10 cellular contexts compared by ENCODE assay signal in the genomic region with DNA sequence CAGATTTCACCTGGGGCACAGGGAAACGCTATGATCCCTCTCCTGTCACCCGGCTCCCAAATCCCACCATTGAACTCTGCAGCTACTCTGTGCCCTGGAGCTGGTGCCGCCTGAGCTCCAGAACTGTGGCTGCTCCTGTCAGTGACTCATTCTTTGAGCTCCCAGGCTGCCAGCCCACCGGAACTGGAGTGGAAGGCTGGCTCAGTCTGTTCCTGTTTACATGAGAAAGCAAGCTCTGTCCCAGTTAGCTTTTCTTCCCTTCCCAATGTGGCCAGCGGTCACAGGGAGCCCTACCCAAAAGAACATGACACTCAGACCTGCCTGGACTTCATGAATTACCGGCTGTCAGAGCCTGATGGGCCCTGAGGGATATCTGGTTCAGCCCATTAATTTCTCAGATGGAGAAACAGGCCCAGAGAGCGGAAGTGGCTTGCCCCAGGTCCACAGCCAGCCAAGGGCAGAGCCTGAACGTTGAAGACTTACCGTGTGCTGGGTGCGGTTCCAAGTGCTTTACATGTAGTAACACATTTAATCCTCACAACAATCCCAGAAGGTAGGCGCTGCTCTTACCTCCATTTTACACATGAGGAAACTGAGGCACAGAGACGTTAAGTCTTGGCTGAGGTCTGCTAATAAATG. TPM values are rescaled to one million over a fixed set of nuclear protein-coding genes. Genes with fewer than 3 reads are reported as not detected.
DNase-seq lines count a peak whose midpoint lies in the region; ATAC-seq and TF ChIP-seq lines count a peak whose summit lies in the region.
"Had no signal": no experiment of that assay in that cellular context is flagged by ENCODE, and none has a peak within 500 bp of the region (broad histone marks: within the 10 kb centered on the region; RNA-seq: fewer than 3 reads in every experiment).

No MANE protein-coding gene starts in this region.

- H3K36me3 Mint-ChIP-seq in effector memory CD8-positive, alpha-beta T cell (ENCODE audit: insufficient read depth), result no peaks in the 10 kb centered on the region

- H3K27ac Mint-ChIP-seq in effector memory CD8-positive, alpha-beta T cell, result no peak overlapping the region
- H3K27ac Mint-ChIP-seq: activated CD4-positive, alpha-beta memory T cell treated with anti-CD3 and anti-CD28 coated beads, Interleukin-2, amount 10 ng/mL, durations not matched to agents 7 days and 5 days had no signal

- in situ Hi-C loops in mammary epithelial cell (cut with MboI; ENCODE audit: low sequenced_read_pairs in 2 of 2), result no loop called here

- no peak overlapping the region for H3K4me3 Mint-ChIP-seq in effector memory CD8-positive, alpha-beta T cell
- H3K4me3 Mint-ChIP-seq: activated CD4-positive, alpha-beta memory T cell treated with anti-CD3 and anti-CD28 coated beads, Interleukin-2, amount 10 ng/mL, durations not matched to agents 7 days and 5 days had no signal

- H3K36me3 ChIP-seq in HUES64 (ENCODE audit: insufficient read depth, low read length) (no peaks in the 10 kb centered on the region), mammary epithelial cell (ENCODE audit: insufficient read depth, low read length) (no peaks in the 10 kb centered on the region), kidney epithelial cell (ENCODE audit: control insufficient read depth, insufficient read depth, low read length) (no peaks in the 10 kb centered on the region), spleen (no peaks in the 10 kb centered on the region)

- DNase-seq in A172 (ENCODE audit: low spot score), result peak; percentile 87
- peak; percentile 61 for DNase-seq in mammary epithelial cell
- DNase-seq in kidney epithelial cell (ENCODE audit: low read depth), result peak; percentile 58
- no peak for DNase-seq in spleen
- no peak for DNase-seq in coronary artery (ENCODE audit: low spot score)
- DNase-seq in activated naive CD4-positive, alpha-beta T cell treated with Interleukin-2 at 50 U/mL for 16 hours, result no peak
- DNase-seq in effector memory CD8-positive, alpha-beta T cell, result no peak
- DNase-seq: activated CD4-positive, alpha-beta memory T cell treated with anti-CD3 and anti-CD28 coated beads, Interleukin-2, amount 10 ng/mL, durations not matched to agents 7 days and 5 days had no signal

- H2AFZ ChIP-seq in mammary epithelial cell (ENCODE audit: low read depth, low read length), result peak overlapping the region; percentile 100

- peak overlapping the region; percentile 1; the same call in 1 of the 2 replicates for H3K27ac ChIP-seq in HUES64 (ENCODE audit: low read depth, low read length)
- H3K27ac ChIP-seq in mammary epithelial cell (ENCODE audit: insufficient read depth, low read depth, low read length), result no peak overlapping the region
- H3K27ac ChIP-seq in spleen, result no peak overlapping the region
- peak overlapping the region in 1 of 2 donors; percentile 56 for H3K27ac ChIP-seq in coronary artery

- TF ChIP-seq POLR2A in spleen (IDR thresholded peaks at IDR 0.05), result no peak

- peaks cover 24 to 43% of the 10 kb centered on the region in 2 donors for H3K27me3 Mint-ChIP-seq in effector memory CD8-positive, alpha-beta T cell

- H3K9me3 Mint-ChIP-seq in effector memory CD8-positive, alpha-beta T cell, result no peaks in the 10 kb centered on the region
- H3K9me3 Mint-ChIP-seq: activated CD4-positive, alpha-beta memory T cell treated with anti-CD3 and anti-CD28 coated beads, Interleukin-2, amount 10 ng/mL, durations not matched to agents 7 days and 5 days had no signal

- CTCF ChIA-PET in mammary epithelial cell (lab: Charles Lee; ENCODE audit: low non-redundant PET), result no interaction called here

- no peaks in the 10 kb centered on the region for H3K79me2 ChIP-seq in mammary epithelial cell (ENCODE audit: insufficient read depth, low read length)

- peaks cover 13% of the 10 kb centered on the region; the same call in 1 of the 2 replicates for H3K4me1 ChIP-seq in HUES64 (ENCODE audit: insufficient read depth, low read length)
- H3K4me1 ChIP-seq in mammary epithelial cell (ENCODE audit: insufficient read depth, low read length), result peaks cover 13% of the 10 kb centered on the region
- no peaks in the 10 kb centered on the region for H3K4me1 ChIP-seq in spleen

- BruUV-seq in mammary epithelial cell (replicated peaks; lab: Mats Ljungman, UMichigan), result no TSS peak

- no peaks in the 10 kb centered on the region for H3K4me1 Mint-ChIP-seq in effector memory CD8-positive, alpha-beta T cell (ENCODE audit: low read depth in 2 of 2)
- H3K4me1 Mint-ChIP-seq: activated CD4-positive, alpha-beta memory T cell treated with anti-CD3 and anti-CD28 coated beads, Interleukin-2, amount 10 ng/mL, durations not matched to agents 7 days and 5 days had no signal

- no peak for TF ChIP-seq CTCF in mammary epithelial cell (conservative IDR thresholded peaks at IDR 0.05 in 1 of 2, IDR thresholded peaks at IDR 0.05 in 1 of 2; ENCODE audit: extremely low read depth in 1 of 2, insufficient read depth in 1 of 2, low read depth in 1 of 2, low read length in 2 of 2)
- TF ChIP-seq CTCF in kidney epithelial cell (IDR thresholded peaks at IDR 0.05; ENCODE audit: insufficient read depth, low read length, poor library complexity, severe bottlenecking), result no peak
- TF ChIP-seq CTCF in spleen (IDR thresholded peaks at IDR 0.05 in 8 of 11, conservative IDR thresholded peaks at IDR 0.05 in 3 of 11), result no peak
- no peak for TF ChIP-seq CTCF in coronary artery (IDR thresholded peaks at IDR 0.05)

- 59% methylated on average over 12 of the region's 12 CpGs for WGBS in HUES64
- 27% methylated on average over 10 of the region's 12 CpGs for WGBS in mammary epithelial cell (ENCODE audit: low coverage, missing lambda C conversion rate)
- 60 to 76% (median 71%) methylated on average over 11 to 12 of the region's 12 CpGs for WGBS in spleen, 5 donors

- H3K9ac ChIP-seq in HUES64 (ENCODE audit: low read depth, low read length), result no peak overlapping the region
- H3K9ac ChIP-seq in mammary epithelial cell (ENCODE audit: insufficient read depth, low read length), result peak overlapping the region; percentile 26

- dilution Hi-C loops in mammary epithelial cell (cut with HindIII; ENCODE audit: low sequenced_read_pairs), result no loop called here

- peak overlapping the region; percentile 61 for H3K4me2 ChIP-seq in mammary epithelial cell (ENCODE audit: insufficient read depth, low read depth, low read length)

- H3K4me3 ChIP-seq in HUES64 (ENCODE audit: low read length) (no peak overlapping the region), mammary epithelial cell (replicated peaks in 1 of 3; ENCODE audit: insufficient read depth in 1 of 3, low read depth in 2 of 3, low read length in 3 of 3) (no peak overlapping the region), kidney epithelial cell (ENCODE audit: low read depth, low read length) (no peak overlapping the region), spleen (no peak overlapping the region), coronary artery (no peak overlapping the region)

- no peak for ATAC-seq in effector memory CD8-positive, alpha-beta T cell (replicated peaks)

- intact Hi-C loops in mammary epithelial cell (cut with micrococcal nuclease), result no loop called here
- intact Hi-C loops in spleen (cut with DNase I; ENCODE audit: low total_unique reads), result no loop called here

- H3K9me3 ChIP-seq in HUES64 (ENCODE audit: insufficient read depth, low read depth, low read length), result no peaks in the 10 kb centered on the region
- no peaks in the 10 kb centered on the region for H3K9me3 ChIP-seq in mammary epithelial cell (replicated peaks; ENCODE audit: insufficient read depth, low read length)
- no peaks in the 10 kb centered on the region for H3K9me3 ChIP-seq in spleen

- no peaks in the 10 kb centered on the region for H3K27me3 ChIP-seq in HUES64 (ENCODE audit: insufficient read depth, low read length)
- no peaks in the 10 kb centered on the region for H3K27me3 ChIP-seq in mammary epithelial cell (ENCODE audit: insufficient read depth, low read length)
- H3K27me3 ChIP-seq in kidney epithelial cell (ENCODE audit: control insufficient read depth, insufficient read depth, low read length), result no peaks in the 10 kb centered on the region
- H3K27me3 ChIP-seq in spleen (replicated peaks in 1 of 7), result no peaks in the 10 kb centered on the region

- H4K20me1 ChIP-seq in mammary epithelial cell (ENCODE audit: insufficient read depth, low read length), result no peaks in the 10 kb centered on the region

RNA-seq across cellular contexts. Expression of a gene that starts 23.8 kb away (rescaled TPM):
- not detected in 2 replicates for total RNA-seq in A172 (2014; rRNA removed; shearing (Covaris generic))
- not detected for polyA plus RNA-seq in HUES64 (2013, experiment 1 of 2)
- not detected for polyA plus RNA-seq in HUES64 (2013, experiment 2 of 2)
- under 1 TPM; under 0.01 to 0.26 TPM for total RNA-seq in mammary epithelial cell
- polyA plus RNA-seq in mammary epithelial cell, result 0.03 TPM
- polyA minus RNA-seq in mammary epithelial cell, result not detected
- total RNA-seq in kidney epithelial cell, result 0.04 TPM in 1 of 2 replicates, not detected in the other
- total RNA-seq in spleen, result 1 to 10 TPM in 2 of 7 donors, under 1 TPM in 3, not detected in 2; 0.12 to 3.2 (median 0.28) TPM
- 1 to 10 TPM in 1 of 3 donors, under 1 TPM in 2; 0.54 to 1.2 (median 0.61) TPM for polyA plus RNA-seq in spleen

RNA-seq across cellular contexts. Expression of a gene that starts 41.8 kb away (rescaled TPM):
- total RNA-seq in A172 (2014; rRNA removed; shearing (Covaris generic)), result not detected in 2 replicates
- polyA plus RNA-seq in HUES64 (2013, experiment 1 of 2), result 2.2 TPM
- 3.8 TPM for polyA plus RNA-seq in HUES64 (2013, experiment 2 of 2)
- total RNA-seq in mammary epithelial cell (not detected), kidney epithelial cell (0.07 TPM in 1 of 2 replicates, not detected in the other), spleen (1 to 10 TPM in 1 of 7 donors, under 1 TPM in 5, not detected in 1; 0.10 to 2.0 (median 0.31) TPM)
- polyA plus RNA-seq in mammary epithelial cell (not detected), spleen (under 1 TPM; 0.08 to 0.54 (median 0.26) TPM)
- polyA minus RNA-seq in mammary epithelial cell, result not detected
- total RNA-seq: activated CD4-positive, alpha-beta memory T cell treated with anti-CD3 and anti-CD28 coated beads, Interleukin-2, amount 10 ng/mL, durations not matched to agents 7 days and 5 days had no signal
- polyA plus RNA-seq: BJ had no signal

RNA-seq across cellular contexts. Expression of a gene that starts 51.2 kb away (rescaled TPM):
- total RNA-seq in A172 (2014; rRNA removed; shearing (Covaris generic)), result 1.7 and 2.8 TPM in 2 replicates
- 0.70 TPM for polyA plus RNA-seq in HUES64 (2013, experiment 1 of 2)
- 0.76 TPM for polyA plus RNA-seq in HUES64 (2013, experiment 2 of 2)
- total RNA-seq in mammary epithelial cell (1 to 10 TPM; 2.0 to 3.3 TPM), kidney epithelial cell (3.1 and 5.0 TPM in 2 replicates), spleen (10 to 100 TPM in 5 of 7 donors, 1 to 10 TPM in 2; 5.1 to 25.0 (median 17.0) TPM)
- polyA plus RNA-seq in mammary epithelial cell (0.39 TPM), spleen (1 to 10 TPM in 2 of 3 donors, under 1 TPM in 1; 0.98 to 2.4 (median 2.0) TPM)
- polyA minus RNA-seq in mammary epithelial cell, result not detected

Comparison
In these comparisons a context has a peak if more than half of its experiments do, and no peak if none do; other contexts are left out.
1. DNase-seq: peak in A172 (single experiment), mammary epithelial cell (single experiment) and kidney epithelial cell (single experiment); none in spleen (single experiment), coronary artery (single experiment), activated naive CD4-positive, alpha-beta T cell treated with Interleukin-2 at 50 U/mL for 16 hours (single experiment) and effector memory CD8-positive, alpha-beta T cell (0 of 3).